In genomic region chr12:57693317-57693658, GRCh38 we compare ENCODE assay signal across 2 cellular contexts.
A peak's percentile ranks its signal among the peaks of the same experiment; 100 is the strongest.
TF ChIP-seq lines count a peak whose summit lies in the region.

No MANE protein-coding gene starts in this region.

TF ChIP-seq in K562, 482 proteins besides CTCF, POLR2A, EP300 and RAD21:
- TF ChIP-seq SMAD4 (CRISPR knock-in tag; conservative IDR thresholded peaks at IDR 0.05) (0 out of 2 replicates have a peak, but pooled peaks have one; percentile 22), SMAD3 (CRISPR knock-in tag; conservative IDR thresholded peaks at IDR 0.05) (0 out of 2 replicates have a peak, but pooled peaks have one; percentile 17), RHOXF2B (CRISPR knock-in tag; conservative IDR thresholded peaks at IDR 0.05) (no peak), MBD1 (CRISPR knock-in tag; IDR thresholded peaks at IDR 0.05) (0 out of 2 replicates have a peak, but pooled peaks have one; percentile 88), GTF2E2 (tag; IDR thresholded peaks at IDR 0.05) (peak; percentile 52; the same call in 1 of the 2 replicates), NR2C2 (CRISPR knock-in tag; IDR thresholded peaks at IDR 0.05) (no peak; the same call in 1 of the 2 replicates), NR2C2 (tag; IDR thresholded peaks at IDR 0.05) (0 out of 2 replicates have a peak, but pooled peaks have one; percentile 26), ZC3H4 (CRISPR knock-in tag; IDR thresholded peaks at IDR 0.05; ENCODE audit: borderline replicate concordance) (no peak)
- TF ChIP-seq, protein P1, sequence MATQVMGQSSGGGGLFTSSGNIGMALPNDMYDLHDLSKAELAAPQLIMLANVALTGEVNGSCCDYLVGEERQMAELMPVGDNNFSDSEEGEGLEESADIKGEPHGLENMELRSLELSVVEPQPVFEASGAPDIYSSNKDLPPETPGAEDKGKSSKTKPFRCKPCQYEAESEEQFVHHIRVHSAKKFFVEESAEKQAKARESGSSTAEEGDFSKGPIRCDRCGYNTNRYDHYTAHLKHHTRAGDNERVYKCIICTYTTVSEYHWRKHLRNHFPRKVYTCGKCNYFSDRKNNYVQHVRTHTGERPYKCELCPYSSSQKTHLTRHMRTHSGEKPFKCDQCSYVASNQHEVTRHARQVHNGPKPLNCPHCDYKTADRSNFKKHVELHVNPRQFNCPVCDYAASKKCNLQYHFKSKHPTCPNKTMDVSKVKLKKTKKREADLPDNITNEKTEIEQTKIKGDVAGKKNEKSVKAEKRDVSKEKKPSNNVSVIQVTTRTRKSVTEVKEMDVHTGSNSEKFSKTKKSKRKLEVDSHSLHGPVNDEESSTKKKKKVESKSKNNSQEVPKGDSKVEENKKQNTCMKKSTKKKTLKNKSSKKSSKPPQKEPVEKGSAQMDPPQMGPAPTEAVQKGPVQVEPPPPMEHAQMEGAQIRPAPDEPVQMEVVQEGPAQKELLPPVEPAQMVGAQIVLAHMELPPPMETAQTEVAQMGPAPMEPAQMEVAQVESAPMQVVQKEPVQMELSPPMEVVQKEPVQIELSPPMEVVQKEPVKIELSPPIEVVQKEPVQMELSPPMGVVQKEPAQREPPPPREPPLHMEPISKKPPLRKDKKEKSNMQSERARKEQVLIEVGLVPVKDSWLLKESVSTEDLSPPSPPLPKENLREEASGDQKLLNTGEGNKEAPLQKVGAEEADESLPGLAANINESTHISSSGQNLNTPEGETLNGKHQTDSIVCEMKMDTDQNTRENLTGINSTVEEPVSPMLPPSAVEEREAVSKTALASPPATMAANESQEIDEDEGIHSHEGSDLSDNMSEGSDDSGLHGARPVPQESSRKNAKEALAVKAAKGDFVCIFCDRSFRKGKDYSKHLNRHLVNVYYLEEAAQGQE (CRISPR knock-in tag; IDR thresholded peaks at IDR 0.05; ENCODE audit: low read depth): 0 out of 2 replicates have a peak, but pooled peaks have one; percentile 21

TF ChIP-seq in neural cell, 6 proteins besides CTCF, POLR2A, EP300 and RAD21:
- no peak for TF ChIP-seq EZH2 (IDR thresholded peaks at IDR 0.05; ENCODE audit: borderline replicate concordance, insufficient read depth, low read length, poor library complexity, severe bottlenecking)
- TF ChIP-seq TAF1 (IDR thresholded peaks at IDR 0.05; ENCODE audit: low read depth): no peak
- TF ChIP-seq, protein P1 (IDR thresholded peaks at IDR 0.05; ENCODE audit: borderline replicate concordance): no peak
- no peak for TF ChIP-seq POLR2AphosphoS5 (IDR thresholded peaks at IDR 0.05)
- TF ChIP-seq SMC3 (conservative IDR thresholded peaks at IDR 0.05; ENCODE audit: poor library complexity): no peak
- TF ChIP-seq MXI1 (conservative IDR thresholded peaks at IDR 0.05; ENCODE audit: poor library complexity, severe bottlenecking): no peak
